In genomic region chr15:41417418-41417811, GRCh38 we compare ENCODE assay signal across 8 cellular contexts. TPM values are rescaled to one million over a fixed set of nuclear protein-coding genes. Genes with fewer than 3 reads are reported as not detected.
DNase-seq lines count a peak whose midpoint lies in the region; ATAC-seq and TF ChIP-seq lines count a peak whose summit lies in the region.

No MANE protein-coding gene starts in this region.

- CTCF ChIA-PET in CD4-positive, alpha-beta T cell (lab: Charles Lee): no interaction called here
- CTCF ChIA-PET in WTC11 (lab: Charles Lee): interaction anchor here (0.7 kb wide), 1 partner anchor 47 kb away, joined by 3 read pairs; no protein-coding TSS in a partner anchor

- H3K4me1 Mint-ChIP-seq in CD4-positive, alpha-beta T cell (ENCODE audit: low read depth): peaks cover 51% of the 10 kb centered on the region
- H3K4me1 Mint-ChIP-seq in WTC11: peaks cover 26% of the 10 kb centered on the region
- H3K4me1 Mint-ChIP-seq in osteocyte (ENCODE audit: unreplicated experiment): peaks cover 41% of the 10 kb centered on the region

- H3K9me3 Mint-ChIP-seq in CD4-positive, alpha-beta T cell: no peaks in the 10 kb centered on the region
- H3K9me3 Mint-ChIP-seq in WTC11 (no peaks in the 10 kb centered on the region), osteocyte (ENCODE audit: unreplicated experiment) (no peaks in the 10 kb centered on the region)

- peak overlapping the region; percentile 90 for H3K4me3 Mint-ChIP-seq in CD4-positive, alpha-beta T cell
- peak overlapping the region; percentile 93 for H3K4me3 Mint-ChIP-seq in WTC11
- peak overlapping the region; percentile 96 for H3K4me3 Mint-ChIP-seq in osteocyte (ENCODE audit: unreplicated experiment)

- TF ChIP-seq CTCF in CD4-positive, alpha-beta T cell (IDR thresholded peaks at IDR 0.05): no peak
- no peak for TF ChIP-seq CTCF in WTC11 (IDR thresholded peaks at IDR 0.05)
- no peak for TF ChIP-seq CTCF in fibroblast of villous mesenchyme (IDR thresholded peaks at IDR 0.05; ENCODE audit: insufficient read depth, low read depth, low read length)
- no peak for TF ChIP-seq CTCF in osteocyte (IDR thresholded peaks at IDR 0.05)

- H3K27me3 ChIP-seq in CD4-positive, alpha-beta T cell (ENCODE audit: control insufficient read depth, insufficient read depth, low read length): no peaks in the 10 kb centered on the region

- DNase-seq in CD4-positive, alpha-beta T cell: no peak
- DNase-seq in WTC11 (ENCODE audit: low spot score) (no peak), fibroblast of villous mesenchyme (ENCODE audit: low read depth) (peak; percentile 40), osteocyte (ENCODE audit: extremely low spot score, unreplicated experiment) (no peak), medulla oblongata (ENCODE audit: extremely low spot score) (no peak), 8988T (no peak)

- POLR2A ChIA-PET in CD4-positive, alpha-beta T cell (lab: Charles Lee): no interaction called here
- POLR2A ChIA-PET in WTC11 (lab: Charles Lee): no interaction called here

- intact Hi-C loops in CD4-positive, alpha-beta T cell (cut with DNase I, micrococcal nuclease): loop anchor here in 1 of 2 experiments (5.0 to 10.0 kb wide), 8 partner anchors 85 to 1085 kb away; partner anchors contain the start of genes CCDC32, CHP1, EXD1 and GANC

- no peak overlapping the region for H3K27ac ChIP-seq in CD4-positive, alpha-beta T cell (ENCODE audit: low read depth, low read length)

- peaks cover 16% of the 10 kb centered on the region for H3K36me3 Mint-ChIP-seq in CD4-positive, alpha-beta T cell (ENCODE audit: low read depth)
- H3K36me3 Mint-ChIP-seq in WTC11 (no peaks in the 10 kb centered on the region), osteocyte (ENCODE audit: unreplicated experiment) (no peaks in the 10 kb centered on the region)

- no peaks in the 10 kb centered on the region for H3K27me3 Mint-ChIP-seq in CD4-positive, alpha-beta T cell
- no peaks in the 10 kb centered on the region; the same call in 1 of the 2 replicates for H3K27me3 Mint-ChIP-seq in WTC11 (ENCODE audit: low read depth)
- no peaks in the 10 kb centered on the region for H3K27me3 Mint-ChIP-seq in osteocyte (ENCODE audit: unreplicated experiment)

- H3K4me3 ChIP-seq in fibroblast of villous mesenchyme (ENCODE audit: low read depth, low read length): peak overlapping the region; percentile 84

- peak overlapping the region; percentile 92 for H3K27ac Mint-ChIP-seq in CD4-positive, alpha-beta T cell
- H3K27ac Mint-ChIP-seq in WTC11 (peak overlapping the region; percentile 72; the same call in 1 of the 2 replicates), osteocyte (ENCODE audit: unreplicated experiment) (peak overlapping the region; percentile 95)

- H3K9me3 ChIP-seq in CD4-positive, alpha-beta T cell (ENCODE audit: control insufficient read depth, low read length): no peaks in the 10 kb centered on the region

- peak; percentile 29 for ATAC-seq in CD4-positive, alpha-beta T cell (ENCODE audit: poor library complexity)
- peak; percentile 45 for ATAC-seq in GM19438 (IDR thresholded peaks at IDR 0.05; ENCODE audit: low read depth, unreplicated experiment)
- peak; percentile 43 for ATAC-seq in HG03439 (IDR thresholded peaks at IDR 0.05; ENCODE audit: unreplicated experiment)
- ATAC-seq in WTC11: peak; percentile 28

TF ChIP-seq in WTC11, 78 proteins besides CTCF, POLR2A, EP300 and RAD21 (continues in another document):
- TF ChIP-seq NR3C1 (CRISPR knock-in tag; conservative IDR thresholded peaks at IDR 0.05; ENCODE audit: low read depth) (no peak), ZNF121 (CRISPR knock-in tag; IDR thresholded peaks at IDR 0.05) (no peak), SMAD3 (CRISPR knock-in tag; IDR thresholded peaks at IDR 0.05; ENCODE audit: borderline replicate concordance) (no peak), SMAD4 (CRISPR knock-in tag; IDR thresholded peaks at IDR 0.05) (no peak), HMGXB4 (CRISPR knock-in tag; IDR thresholded peaks at IDR 0.05) (no peak), ARID4B (CRISPR knock-in tag; IDR thresholded peaks at IDR 0.05; ENCODE audit: borderline replicate concordance) (peak; percentile 15; the same call in 1 of the 2 replicates), FOXP1 (CRISPR knock-in tag; IDR thresholded peaks at IDR 0.05; ENCODE audit: borderline replicate concordance) (no peak), AR (CRISPR knock-in tag; IDR thresholded peaks at IDR 0.05) (no peak), ATF3 (CRISPR knock-in tag; conservative IDR thresholded peaks at IDR 0.05) (no peak), CREB1 (CRISPR knock-in tag; IDR thresholded peaks at IDR 0.05) (no peak), ZNF138 (CRISPR knock-in tag; conservative IDR thresholded peaks at IDR 0.05) (no peak)

RNA-seq across cellular contexts. Expression of gene RTF1, which starts 0.5 kb away (rescaled TPM):
- total RNA-seq in CD4-positive, alpha-beta T cell: 10 to 100 TPM; 29.9 to 34.2 TPM
- total RNA-seq in WTC11 (2021) (49.1 to 53.3 TPM (median 52.3 TPM) in 3 replicates), fibroblast of villous mesenchyme (30.0 and 37.1 TPM in 2 replicates), osteocyte (43.0 and 47.5 TPM in 2 replicates)

RNA-seq across cellular contexts. Expression of gene NDUFAF1, which starts 15.1 kb away (rescaled TPM):
- 1 to 10 TPM; 2.0 to 2.3 TPM for total RNA-seq in CD4-positive, alpha-beta T cell
- 15.9 to 18.1 TPM (median 16.5 TPM) in 3 replicates for total RNA-seq in WTC11 (2021)
- total RNA-seq in fibroblast of villous mesenchyme: 27.4 and 28.5 TPM in 2 replicates
- 17.4 and 20.9 TPM in 2 replicates for total RNA-seq in osteocyte
